In genomic region chr20:63028461-63028921, GRCh38 we compare ENCODE assay signal across 1 cellular context.
TF ChIP-seq lines count a peak whose summit lies in the region.

No MANE protein-coding gene starts in this region.

TF ChIP-seq in H1, 55 proteins besides CTCF, POLR2A, EP300 and RAD21:
- TF ChIP-seq KDM5A (IDR thresholded peaks at IDR 0.05; ENCODE audit: low read length) (no peak), SP1 (IDR thresholded peaks at IDR 0.05; ENCODE audit: low read depth, low read length) (no peak), CTBP2 (IDR thresholded peaks at IDR 0.05; ENCODE audit: borderline replicate concordance, insufficient read depth, insufficient read length, low read length) (no peak), POU5F1 (IDR thresholded peaks at IDR 0.05; ENCODE audit: low read depth, low read length) (no peak), NANOG (IDR thresholded peaks at IDR 0.05; ENCODE audit: insufficient read depth, low read depth, low read length, poor library complexity, severe bottlenecking) (no peak), MAFK (IDR thresholded peaks at IDR 0.05; ENCODE audit: low read depth, low read length) (no peak), RXRA (IDR thresholded peaks at IDR 0.05; ENCODE audit: insufficient read depth, low read depth, low read length) (no peak), EZH2 (IDR thresholded peaks at IDR 0.05; ENCODE audit: low read depth, low read length, severe bottlenecking) (no peak), CBX5 (IDR thresholded peaks at IDR 0.05; ENCODE audit: low read depth, low read length) (no peak), SP2 (IDR thresholded peaks at IDR 0.05; ENCODE audit: low read length) (no peak), ATF2 (IDR thresholded peaks at IDR 0.05; ENCODE audit: low read length) (no peak), CHD1 (IDR thresholded peaks at IDR 0.05; ENCODE audit: low read depth, low read length) (no peak), PHF8 (conservative IDR thresholded peaks at IDR 0.05; ENCODE audit: low read depth, low read length) (no peak), RBBP5 (IDR thresholded peaks at IDR 0.05; ENCODE audit: borderline replicate concordance, low read depth, low read length) (no peak), FOSL1 (IDR thresholded peaks at IDR 0.05; ENCODE audit: insufficient read depth, low read depth, low read length) (no peak), NRF1 (IDR thresholded peaks at IDR 0.05; ENCODE audit: low read depth, low read length) (no peak), RFX5 (IDR thresholded peaks at IDR 0.05; ENCODE audit: borderline replicate concordance, low read depth, low read length) (no peak)
TF ChIP-seq in H1: peak in this region for 0.
